1 cellular context compared by ENCODE assay signal in the genomic region with DNA sequence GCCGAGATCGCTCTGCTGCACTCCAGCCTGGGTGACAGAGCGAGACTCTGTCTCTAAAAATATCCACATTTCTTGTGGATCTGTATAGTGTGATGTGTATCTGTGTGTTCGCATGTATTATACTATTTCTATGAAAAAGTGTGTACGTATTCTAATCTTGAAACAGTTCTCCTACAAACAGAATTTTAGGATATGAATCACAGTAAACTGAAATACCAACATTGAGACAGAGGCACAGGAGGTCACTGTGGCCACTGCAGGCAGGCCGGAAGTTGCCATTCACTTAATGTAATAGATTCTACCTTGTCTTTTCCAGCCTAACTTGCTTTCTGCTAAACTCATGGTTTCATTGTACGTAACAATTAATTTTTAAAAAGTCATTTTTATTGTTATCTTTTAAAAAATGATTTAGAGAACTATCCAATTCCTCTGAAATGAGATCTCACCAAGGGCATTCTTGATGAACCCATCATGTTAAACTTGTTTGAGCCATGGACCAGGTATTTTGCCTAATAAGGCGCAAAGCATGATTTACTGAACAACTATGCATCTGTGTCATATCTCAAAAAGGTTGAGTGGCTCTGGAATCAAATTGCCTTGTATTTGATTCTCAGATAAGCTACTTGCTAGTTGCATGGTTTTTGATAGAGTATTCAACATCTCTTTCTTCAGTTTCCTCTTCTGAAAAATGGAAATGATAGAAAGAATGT.
TF ChIP-seq lines count a peak whose summit lies in the region.

No MANE protein-coding gene starts in this region.

TF ChIP-seq in GM23338, 12 proteins besides CTCF, POLR2A, EP300 and RAD21 (continued from another document):
- TF ChIP-seq EZH2phosphoT487 (IDR thresholded peaks at IDR 0.05; ENCODE audit: unreplicated experiment) (no peak), EZH2 (IDR thresholded peaks at IDR 0.05; ENCODE audit: low read depth, unreplicated experiment) (no peak), CREB1 (CRISPR knock-in tag; IDR thresholded peaks at IDR 0.05; ENCODE audit: low read depth) (no peak), JUNB (IDR thresholded peaks at IDR 0.05; ENCODE audit: unreplicated experiment) (no peak), ZNF114 (CRISPR knock-in tag; IDR thresholded peaks at IDR 0.05) (no peak), REST (IDR thresholded peaks at IDR 0.05; ENCODE audit: unreplicated experiment) (no peak), ZNF331 (CRISPR knock-in tag; IDR thresholded peaks at IDR 0.05; ENCODE audit: low read depth) (no peak)
- TF ChIP-seq, protein P1, sequence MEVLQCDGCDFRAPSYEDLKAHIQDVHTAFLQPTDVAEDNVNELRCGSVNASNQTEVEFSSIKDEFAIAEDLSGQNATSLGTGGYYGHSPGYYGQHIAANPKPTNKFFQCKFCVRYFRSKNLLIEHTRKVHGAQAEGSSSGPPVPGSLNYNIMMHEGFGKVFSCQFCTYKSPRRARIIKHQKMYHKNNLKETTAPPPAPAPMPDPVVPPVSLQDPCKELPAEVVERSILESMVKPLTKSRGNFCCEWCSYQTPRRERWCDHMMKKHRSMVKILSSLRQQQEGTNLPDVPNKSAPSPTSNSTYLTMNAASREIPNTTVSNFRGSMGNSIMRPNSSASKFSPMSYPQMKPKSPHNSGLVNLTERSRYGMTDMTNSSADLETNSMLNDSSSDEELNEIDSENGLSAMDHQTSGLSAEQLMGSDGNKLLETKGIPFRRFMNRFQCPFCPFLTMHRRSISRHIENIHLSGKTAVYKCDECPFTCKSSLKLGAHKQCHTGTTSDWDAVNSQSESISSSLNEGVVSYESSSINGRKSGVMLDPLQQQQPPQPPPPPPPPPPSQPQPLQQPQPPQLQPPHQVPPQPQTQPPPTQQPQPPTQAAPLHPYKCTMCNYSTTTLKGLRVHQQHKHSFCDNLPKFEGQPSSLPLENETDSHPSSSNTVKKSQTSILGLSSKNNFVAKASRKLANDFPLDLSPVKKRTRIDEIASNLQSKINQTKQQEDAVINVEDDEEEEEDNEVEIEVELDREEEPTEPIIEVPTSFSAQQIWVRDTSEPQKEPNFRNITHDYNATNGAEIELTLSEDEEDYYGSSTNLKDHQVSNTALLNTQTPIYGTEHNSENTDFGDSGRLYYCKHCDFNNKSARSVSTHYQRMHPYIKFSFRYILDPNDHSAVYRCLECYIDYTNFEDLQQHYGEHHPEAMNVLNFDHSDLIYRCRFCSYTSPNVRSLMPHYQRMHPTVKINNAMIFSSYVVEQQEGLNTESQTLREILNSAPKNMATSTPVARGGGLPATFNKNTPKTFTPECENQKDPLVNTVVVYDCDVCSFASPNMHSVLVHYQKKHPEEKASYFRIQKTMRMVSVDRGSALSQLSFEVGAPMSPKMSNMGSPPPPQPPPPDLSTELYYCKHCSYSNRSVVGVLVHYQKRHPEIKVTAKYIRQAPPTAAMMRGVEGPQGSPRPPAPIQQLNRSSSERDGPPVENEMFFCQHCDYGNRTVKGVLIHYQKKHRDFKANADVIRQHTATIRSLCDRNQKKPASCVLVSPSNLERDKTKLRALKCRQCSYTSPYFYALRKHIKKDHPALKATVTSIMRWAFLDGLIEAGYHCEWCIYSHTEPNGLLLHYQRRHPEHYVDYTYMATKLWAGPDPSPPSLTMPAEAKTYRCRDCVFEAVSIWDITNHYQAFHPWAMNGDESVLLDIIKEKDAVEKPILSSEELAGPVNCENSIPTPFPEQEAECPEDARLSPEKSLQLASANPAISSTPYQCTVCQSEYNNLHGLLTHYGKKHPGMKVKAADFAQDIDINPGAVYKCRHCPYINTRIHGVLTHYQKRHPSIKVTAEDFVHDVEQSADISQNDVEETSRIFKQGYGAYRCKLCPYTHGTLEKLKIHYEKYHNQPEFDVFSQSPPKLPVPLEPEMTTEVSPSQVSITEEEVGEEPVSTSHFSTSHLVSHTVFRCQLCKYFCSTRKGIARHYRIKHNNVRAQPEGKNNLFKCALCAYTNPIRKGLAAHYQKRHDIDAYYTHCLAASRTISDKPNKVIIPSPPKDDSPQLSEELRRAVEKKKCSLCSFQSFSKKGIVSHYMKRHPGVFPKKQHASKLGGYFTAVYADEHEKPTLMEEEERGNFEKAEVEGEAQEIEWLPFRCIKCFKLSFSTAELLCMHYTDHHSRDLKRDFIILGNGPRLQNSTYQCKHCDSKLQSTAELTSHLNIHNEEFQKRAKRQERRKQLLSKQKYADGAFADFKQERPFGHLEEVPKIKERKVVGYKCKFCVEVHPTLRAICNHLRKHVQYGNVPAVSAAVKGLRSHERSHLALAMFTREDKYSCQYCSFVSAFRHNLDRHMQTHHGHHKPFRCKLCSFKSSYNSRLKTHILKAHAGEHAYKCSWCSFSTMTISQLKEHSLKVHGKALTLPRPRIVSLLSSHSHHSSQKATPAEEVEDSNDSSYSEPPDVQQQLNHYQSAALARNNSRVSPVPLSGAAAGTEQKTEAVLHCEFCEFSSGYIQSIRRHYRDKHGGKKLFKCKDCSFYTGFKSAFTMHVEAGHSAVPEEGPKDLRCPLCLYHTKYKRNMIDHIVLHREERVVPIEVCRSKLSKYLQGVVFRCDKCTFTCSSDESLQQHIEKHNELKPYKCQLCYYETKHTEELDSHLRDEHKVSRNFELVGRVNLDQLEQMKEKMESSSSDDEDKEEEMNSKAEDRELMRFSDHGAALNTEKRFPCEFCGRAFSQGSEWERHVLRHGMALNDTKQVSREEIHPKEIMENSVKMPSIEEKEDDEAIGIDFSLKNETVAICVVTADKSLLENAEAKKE (CRISPR knock-in tag; IDR thresholded peaks at IDR 0.05): no peak
